Comparison of ENCODE assay signal across 13 cellular contexts in the genomic region with DNA sequence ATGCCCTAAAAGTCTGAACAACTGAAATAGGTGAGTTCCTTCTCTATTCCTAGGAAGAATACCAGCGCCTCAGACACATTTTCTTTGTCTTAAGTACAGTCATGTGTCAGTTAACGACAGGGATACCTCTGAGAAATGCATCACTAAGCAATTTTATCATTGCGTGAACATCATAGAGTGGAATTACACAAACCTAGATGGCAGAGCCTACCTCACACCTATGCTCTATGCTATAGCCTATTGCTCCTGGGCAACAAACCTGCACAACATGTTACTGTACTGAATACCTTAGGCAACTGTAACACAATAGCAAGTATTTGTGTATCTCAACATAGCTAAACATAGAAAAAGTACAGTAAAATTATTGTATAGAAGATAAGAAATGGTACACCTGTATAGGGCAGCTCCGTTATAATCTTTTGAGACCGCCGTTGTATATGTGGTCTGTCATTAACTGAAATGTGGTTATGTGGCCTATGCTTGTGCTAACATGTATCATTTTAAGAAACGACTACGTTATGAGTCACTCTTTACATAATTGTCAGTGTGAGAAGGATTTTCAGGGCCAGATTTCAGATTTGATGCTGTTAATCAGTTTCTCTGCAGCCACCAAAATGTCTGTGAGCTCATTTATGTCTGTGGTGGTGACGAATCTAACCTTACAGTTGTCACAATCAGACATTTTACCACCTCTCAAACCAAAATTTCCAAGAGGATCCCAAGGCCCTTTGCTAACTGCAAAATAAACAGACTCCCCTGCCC.
DNase-seq lines count a peak whose midpoint lies in the region; ATAC-seq and TF ChIP-seq lines count a peak whose summit lies in the region.
"Had no signal": no experiment of that assay in that cellular context is flagged by ENCODE, and none has a peak within 500 bp of the region (broad histone marks: within the 10 kb centered on the region; RNA-seq: fewer than 3 reads in every experiment).

No MANE protein-coding gene starts in this region.

- H3K4me2 ChIP-seq in mesenchymal stem cell (ENCODE audit: low read length, poor library complexity, severe bottlenecking), result no peak overlapping the region

- intact Hi-C loops in activated CD4-positive, alpha-beta T cell treated with anti-CD3 and anti-CD28 coated beads for 36 hours (cut with DNase I, micrococcal nuclease), result no loop called here
- intact Hi-C loops in natural killer cell (cut with micrococcal nuclease), result no loop called here

- no peak overlapping the region for H3K23ac ChIP-seq in mesenchymal stem cell (ENCODE audit: low read length in 2 of 2)

- H3K4me1 Mint-ChIP-seq in activated CD4-positive, alpha-beta T cell treated with anti-CD3 and anti-CD28 coated beads for 36 hours, result peaks cover 12% of the 10 kb centered on the region
- H3K4me1 Mint-ChIP-seq in natural killer cell, result no peaks in the 10 kb centered on the region
- H3K4me1 Mint-ChIP-seq: stimulated activated memory B cell treated with anti-CD40 and anti-IgM and Interleukin-4, amounts not matched to agents 10 μg/mL and 1 μg/mL and 100 μg/mL, for 72 hours had no signal

- H3K9ac ChIP-seq in mesenchymal stem cell (ENCODE audit: low read length), result no peak overlapping the region

- H3K4me3 Mint-ChIP-seq in activated CD4-positive, alpha-beta T cell treated with anti-CD3 and anti-CD28 coated beads for 36 hours, result no peak overlapping the region
- H3K4me3 Mint-ChIP-seq in natural killer cell, result no peak overlapping the region
- H3K4me3 Mint-ChIP-seq: stimulated activated memory B cell treated with anti-CD40 and anti-IgM and Interleukin-4, amounts not matched to agents 10 μg/mL and 1 μg/mL and 100 μg/mL, for 72 hours; T-helper 1 cell treated with Interleukin-12 subunit alpha and Interleukin-12 subunit beta and Interleukin-4 antibody, amounts not matched to agents 30 μg/mL and 1 μg/mL, for 36 hours had no signal

- H3K27me3 Mint-ChIP-seq in activated CD4-positive, alpha-beta T cell treated with anti-CD3 and anti-CD28 coated beads for 36 hours, result peaks cover 17% of the 10 kb centered on the region
- peaks cover 20 to 26% of the 10 kb centered on the region in 2 donors for H3K27me3 Mint-ChIP-seq in natural killer cell (ENCODE audit: low read depth in 2 of 2)

- no peaks in the 10 kb centered on the region for H3K9me3 Mint-ChIP-seq in activated CD4-positive, alpha-beta T cell treated with anti-CD3 and anti-CD28 coated beads for 36 hours (ENCODE audit: low read depth)
- no peaks in the 10 kb centered on the region for H3K9me3 Mint-ChIP-seq in natural killer cell
- H3K9me3 Mint-ChIP-seq: stimulated activated memory B cell treated with anti-CD40 and anti-IgM and Interleukin-4, amounts not matched to agents 10 μg/mL and 1 μg/mL and 100 μg/mL, for 72 hours; T-helper 1 cell treated with Interleukin-12 subunit alpha and Interleukin-12 subunit beta and Interleukin-4 antibody, amounts not matched to agents 30 μg/mL and 1 μg/mL, for 36 hours had no signal

- peaks cover 36% of the 10 kb centered on the region for H3K4me1 ChIP-seq in SJSA1 (replicated peaks)
- H3K4me1 ChIP-seq in mesenchymal stem cell (ENCODE audit: control insufficient read depth, insufficient read depth, low read depth, low read length), result peaks cover 6% of the 10 kb centered on the region
- H3K4me1 ChIP-seq: heart right ventricle had no signal

- peak overlapping the region; percentile 15 for H3K27ac ChIP-seq in SJSA1
- no peak overlapping the region for H3K27ac ChIP-seq in mesenchymal stem cell (ENCODE audit: low read length, poor library complexity, severe bottlenecking)
- H3K27ac ChIP-seq: heart right ventricle had no signal

- no peak overlapping the region for H3K14ac ChIP-seq in mesenchymal stem cell (ENCODE audit: low read length in 2 of 2)

- H4K8ac ChIP-seq in mesenchymal stem cell (ENCODE audit: low read length), result no peak overlapping the region

- POLR2A ChIA-PET in activated CD4-positive, alpha-beta T cell treated with anti-CD3 and anti-CD28 coated beads for 36 hours (lab: Charles Lee), result interaction anchor here (1.2 kb wide), 1 partner anchor 66 kb away, joined by 3 read pairs; a partner anchor contains a TSS

- no peak overlapping the region for H4K91ac ChIP-seq in mesenchymal stem cell (ENCODE audit: low read length)

- no peak overlapping the region for H2BK15ac ChIP-seq in mesenchymal stem cell (ENCODE audit: low read depth, poor library complexity, severe bottlenecking)

- TF ChIP-seq CTCF in natural killer cell (IDR thresholded peaks at IDR 0.05) (no peak), GM10266 (IDR thresholded peaks at IDR 0.05; ENCODE audit: control insufficient read depth, insufficient read depth, low read depth, missing control alignments) (no peak)

- no peaks in the 10 kb centered on the region for H3K79me1 ChIP-seq in mesenchymal stem cell (replicated peaks; ENCODE audit: low read length, poor library complexity, severe bottlenecking)

- no peak overlapping the region for H3K27ac Mint-ChIP-seq in activated CD4-positive, alpha-beta T cell treated with anti-CD3 and anti-CD28 coated beads for 36 hours
- no peak overlapping the region for H3K27ac Mint-ChIP-seq in natural killer cell
- H3K27ac Mint-ChIP-seq: stimulated activated memory B cell treated with anti-CD40 and anti-IgM and Interleukin-4, amounts not matched to agents 10 μg/mL and 1 μg/mL and 100 μg/mL, for 72 hours; T-helper 1 cell treated with Interleukin-12 subunit alpha and Interleukin-12 subunit beta and Interleukin-4 antibody, amounts not matched to agents 30 μg/mL and 1 μg/mL, for 36 hours had no signal

- no peaks in the 10 kb centered on the region for H3K36me3 Mint-ChIP-seq in activated CD4-positive, alpha-beta T cell treated with anti-CD3 and anti-CD28 coated beads for 36 hours (ENCODE audit: low read depth)
- no peaks in the 10 kb centered on the region for H3K36me3 Mint-ChIP-seq in natural killer cell
- H3K36me3 Mint-ChIP-seq: stimulated activated memory B cell treated with anti-CD40 and anti-IgM and Interleukin-4, amounts not matched to agents 10 μg/mL and 1 μg/mL and 100 μg/mL, for 72 hours had no signal

- no peak overlapping the region for H2BK5ac ChIP-seq in mesenchymal stem cell (ENCODE audit: low read depth, low read length, poor library complexity, severe bottlenecking)

- H2BK120ac ChIP-seq in mesenchymal stem cell (ENCODE audit: low read depth, low read length), result no peak overlapping the region

- no peaks in the 10 kb centered on the region for H3K36me3 ChIP-seq in SJSA1
- no peaks in the 10 kb centered on the region for H3K36me3 ChIP-seq in mesenchymal stem cell (ENCODE audit: control insufficient read depth in 1 of 2, insufficient read depth in 2 of 2, low read depth in 1 of 2, low read length in 2 of 2)
- H3K36me3 ChIP-seq: heart right ventricle had no signal

- CTCF ChIA-PET in activated CD4-positive, alpha-beta T cell treated with anti-CD3 and anti-CD28 coated beads for 36 hours (lab: Charles Lee), result interaction anchor here (0.5 to 1.5 kb wide), 7 partner anchors 9 to 321 kb away, joined by 3 to 8 read pairs (median 4); a partner anchor contains a TSS

- no peak overlapping the region for H2BK12ac ChIP-seq in mesenchymal stem cell (ENCODE audit: low read length in 2 of 2)

- DNase-seq in activated CD4-positive, alpha-beta T cell treated with anti-CD3 and anti-CD28 coated beads for 36 hours, result peak; percentile 12
- DNase-seq in activated CD4-positive, alpha-beta T cell treated with anti-CD3 and anti-CD28 coated beads, Interleukin-2, amount 50 U/mL, for 1 hour, result no peak
- DNase-seq in SJSA1 (ENCODE audit: low read depth in 1 of 2, low spot score in 2 of 2), result peak in 1 of 2 experiments; percentile 77
- DNase-seq in natural killer cell, result no peak
- no peak for DNase-seq in mesenchymal stem cell
- DNase-seq in GM10266 (ENCODE audit: extremely low spot score), result no peak
- DNase-seq in CD1c-positive myeloid dendritic cell (ENCODE audit: extremely low spot score), result no peak
- DNase-seq: dermis blood vessel endothelial cell, heart right ventricle, NCI-H226 had no signal

- H3K27me3 ChIP-seq in SJSA1 (replicated peaks), result no peaks in the 10 kb centered on the region
- no peaks in the 10 kb centered on the region for H3K27me3 ChIP-seq in mesenchymal stem cell (ENCODE audit: control insufficient read depth in 1 of 2, insufficient read depth in 1 of 2, low read length in 2 of 2)

- no peak overlapping the region for H3K18ac ChIP-seq in mesenchymal stem cell (ENCODE audit: low read depth in 1 of 2, low read length in 2 of 2)

- H2AFZ ChIP-seq in mesenchymal stem cell (ENCODE audit: low read depth, low read length), result no peak overlapping the region

- no peaks in the 10 kb centered on the region for H3K9me3 ChIP-seq in SJSA1 (replicated peaks)
- H3K9me3 ChIP-seq in mesenchymal stem cell (ENCODE audit: control insufficient read depth, low read length), result no peaks in the 10 kb centered on the region
- H3K9me3 ChIP-seq: heart right ventricle had no signal

- H3K4me3 ChIP-seq in SJSA1 (no peak overlapping the region), mesenchymal stem cell (ENCODE audit: insufficient read depth in 1 of 2, low read depth in 1 of 2, low read length in 2 of 2) (no peak overlapping the region)
- H3K4me3 ChIP-seq: heart right ventricle had no signal

- H3K4ac ChIP-seq in mesenchymal stem cell (ENCODE audit: low read depth in 1 of 2, low read length in 2 of 2), result no peak overlapping the region

- peak; percentile 90 for ATAC-seq in activated CD4-positive, alpha-beta T cell treated with anti-CD3 and anti-CD28 coated beads for 36 hours
- ATAC-seq in HG03064 (IDR thresholded peaks at IDR 0.05; ENCODE audit: low read depth, unreplicated experiment) (peak; percentile 71), natural killer cell (peak in 2 of 3 donors; percentile 17 to 18)
- ATAC-seq: heart right ventricle; stimulated activated memory B cell treated with anti-CD40 and anti-IgM and Interleukin-4, amounts not matched to agents 10 μg/mL and 1 μg/mL and 100 μg/mL, for 72 hours had no signal

- no peak overlapping the region for H2AK5ac ChIP-seq in mesenchymal stem cell (ENCODE audit: low read length, severe bottlenecking)

- 72% methylated on average over 9 of the region's 9 CpGs for WGBS in mesenchymal stem cell

Comparison
In these comparisons a context has a peak if more than half of its experiments do, and no peak if none do; other contexts are left out.
1. ATAC-seq: peak in every context shown above with its lines; median percentile 90 in activated CD4-positive, alpha-beta T cell treated with anti-CD3 and anti-CD28 coated beads for 36 hours; 71 in HG03064; 18 in natural killer cell.